ENCODE assay signal across 1 cellular context in genomic region chr15:72238586-72238985, GRCh38.
TF ChIP-seq lines count a peak whose summit lies in the region.

No MANE protein-coding gene starts in this region.

TF ChIP-seq in HEK293, 187 proteins besides CTCF, POLR2A, EP300 and RAD21 (continued from another document):
- no peak for TF ChIP-seq PRDM2 (tag by site-specific recombination; IDR thresholded peaks at IDR 0.05; ENCODE audit: borderline replicate concordance)
